ENCODE assay signal across 11 cellular contexts in genomic region chr14:90319634-90320541, GRCh38.
"Had no signal": no experiment of that assay in that cellular context is flagged by ENCODE, and none has a peak within 500 bp of the region (broad histone marks: within the 10 kb centered on the region; RNA-seq: fewer than 3 reads in every experiment).

No MANE protein-coding gene starts in this region.

- H3K9me3 Mint-ChIP-seq: naive B cell had no signal

- H2AFZ ChIP-seq: hepatocyte, neural progenitor cell had no signal

- ATAC-seq: pancreas, sciatic nerve, SK-N-SH treated with all-trans-retinoic acid at 6 μM for 48 hours had no signal

- H3K4me1 ChIP-seq: esophagus squamous epithelium, neural progenitor cell, pancreas, thyroid gland had no signal

- H3K36me3 ChIP-seq: neural progenitor cell had no signal

- H3K4me1 Mint-ChIP-seq: neural progenitor cell had no signal

- H3K27ac ChIP-seq: esophagus squamous epithelium, hepatocyte, neural progenitor cell, pancreas, thyroid gland had no signal

- H3K4me3 Mint-ChIP-seq: naive B cell, neural progenitor cell had no signal

- H3K4me3 ChIP-seq: esophagus squamous epithelium, hepatocyte, neural progenitor cell, pancreas, thyroid gland had no signal

- H3K27me3 Mint-ChIP-seq: naive B cell had no signal

- H3K9me3 ChIP-seq: esophagus squamous epithelium, pancreas, thyroid gland had no signal

- DNase-seq: activated CD4-positive, alpha-beta T cell treated with anti-CD3 and anti-CD28 coated beads for 48 hours; activated gamma-delta T cell; esophagus squamous epithelium; islet precursor cell; naive B cell; pancreas; thyroid gland had no signal

- H3K27ac Mint-ChIP-seq: neural progenitor cell had no signal

- H3K27me3 ChIP-seq: esophagus squamous epithelium, hepatocyte, neural progenitor cell, pancreas, thyroid gland had no signal
